ENCODE assay signal across 17 cellular contexts in genomic region chr9:29999645-30000044, GRCh38.
DNase-seq lines count a peak whose midpoint lies in the region; ATAC-seq, FAIRE-seq and TF ChIP-seq lines count a peak whose summit lies in the region.
"Had no signal": no experiment of that assay in that cellular context is flagged by ENCODE, and none has a peak within 500 bp of the region (broad histone marks: within the 10 kb centered on the region; RNA-seq: fewer than 3 reads in every experiment).

No MANE protein-coding gene starts in this region.

- H3K27me3 ChIP-seq in endodermal cell (ENCODE audit: control insufficient read depth, insufficient read depth, low read length, poor library complexity, severe bottlenecking), result no peaks in the 10 kb centered on the region
- H3K27me3 ChIP-seq in vagina, result no peaks in the 10 kb centered on the region
- H3K27me3 ChIP-seq: BLaER1 had no signal

- H3K27me3 Mint-ChIP-seq in endodermal cell (ENCODE audit: insufficient read depth), result no peaks in the 10 kb centered on the region
- H3K27me3 Mint-ChIP-seq in progenitor cell of endocrine pancreas, result no peaks in the 10 kb centered on the region
- H3K27me3 Mint-ChIP-seq in natural killer cell (ENCODE audit: low read depth in 2 of 2), result no peaks in the 10 kb centered on the region
- H3K27me3 Mint-ChIP-seq: CD4-positive, alpha-beta memory T cell had no signal

- intact Hi-C loops in left colon (cut with DNase I, micrococcal nuclease) (no loop called here), OCI-LY7 (cut with micrococcal nuclease; ENCODE audit: unreplicated experiment) (no loop called here), vagina (cut with DNase I) (no loop called here), natural killer cell (cut with micrococcal nuclease) (no loop called here)

- no peak overlapping the region for H2AFZ ChIP-seq in OCI-LY7 (ENCODE audit: low read length)

- H3K9me3 Mint-ChIP-seq in endodermal cell (peaks cover 36% of the 10 kb centered on the region), progenitor cell of endocrine pancreas (ENCODE audit: low read depth) (peaks cover 10% of the 10 kb centered on the region), natural killer cell (peaks cover 5 to 9% of the 10 kb centered on the region in 2 donors)

- H3K9me3 ChIP-seq in endodermal cell (ENCODE audit: control insufficient read depth, low read length), result no peaks in the 10 kb centered on the region
- no peaks in the 10 kb centered on the region for H3K9me3 ChIP-seq in OCI-LY7 (ENCODE audit: low read length)
- no peaks in the 10 kb centered on the region for H3K9me3 ChIP-seq in vagina
- H3K9me3 ChIP-seq: BLaER1, HAP-1 had no signal

- H3K4me3 ChIP-seq in endodermal cell (ENCODE audit: low read length) (peak overlapping the region; percentile 34), OCI-LY7 (ENCODE audit: low read depth, low read length, poor library complexity, severe bottlenecking) (no peak overlapping the region), vagina (no peak overlapping the region)
- H3K4me3 ChIP-seq: BLaER1, HAP-1 had no signal

- POLR2A ChIA-PET in OCI-LY7 (lab: Charles Lee), result no interaction called here

- H4K20me1 ChIP-seq in OCI-LY7 (ENCODE audit: insufficient read depth, low read length), result no peaks in the 10 kb centered on the region
- H4K20me1 ChIP-seq: BLaER1 had no signal

- H3K27ac Mint-ChIP-seq in endodermal cell (no peak overlapping the region), progenitor cell of endocrine pancreas (peak overlapping the region; percentile 9), natural killer cell (no peak overlapping the region)
- H3K27ac Mint-ChIP-seq: CD14-positive monocyte; CD4-positive, alpha-beta memory T cell had no signal

- no peak for TF ChIP-seq CTCF in endodermal cell (conservative IDR thresholded peaks at IDR 0.05)
- TF ChIP-seq CTCF in progenitor cell of endocrine pancreas (IDR thresholded peaks at IDR 0.05; ENCODE audit: unreplicated experiment), result no peak
- TF ChIP-seq CTCF in OCI-LY7 (conservative IDR thresholded peaks at IDR 0.05; ENCODE audit: low read length), result no peak
- TF ChIP-seq CTCF in vagina (IDR thresholded peaks at IDR 0.05), result no peak
- TF ChIP-seq CTCF in natural killer cell (IDR thresholded peaks at IDR 0.05), result no peak

- BruUV-seq in OCI-LY7 (replicated peaks; lab: Mats Ljungman, UMichigan), result no TSS peak

- CTCF ChIA-PET in OCI-LY7 (lab: Charles Lee; ENCODE audit: unreplicated experiment), result no interaction called here

- no peaks in the 10 kb centered on the region for H3K9me2 ChIP-seq in OCI-LY7 (ENCODE audit: insufficient read depth, low read length)

- ATAC-seq in left colon, result peak; percentile 100
- ATAC-seq in HG03571 (IDR thresholded peaks at IDR 0.05; ENCODE audit: unreplicated experiment), result no peak
- ATAC-seq in natural killer cell, result no peak

- DNase-seq in RCC 7860 (ENCODE audit: low spot score) (no peak), endodermal cell (no peak), left colon (peak; percentile 25 to 44), progenitor cell of endocrine pancreas (ENCODE audit: low spot score, unreplicated experiment) (no peak), OCI-LY7 (ENCODE audit: low spot score) (no peak), vagina (ENCODE audit: extremely low spot score in 2 of 2) (no peak), natural killer cell (no peak)
- DNase-seq: 8988T; Calu3; CD4-positive, alpha-beta memory T cell; DMS79 treated with DMSO at 0.1 percent for 48 hours; GF-D8 had no signal

- H3K79me2 ChIP-seq in OCI-LY7 (ENCODE audit: insufficient read depth, low read depth, low read length), result no peaks in the 10 kb centered on the region

- H3K4me3 Mint-ChIP-seq in endodermal cell, result no peak overlapping the region
- no peak overlapping the region for H3K4me3 Mint-ChIP-seq in progenitor cell of endocrine pancreas (ENCODE audit: low read depth)
- H3K4me3 Mint-ChIP-seq in natural killer cell, result no peak overlapping the region
- H3K4me3 Mint-ChIP-seq: CD14-positive monocyte; CD4-positive, alpha-beta memory T cell had no signal

- H3K27ac ChIP-seq in endodermal cell (ENCODE audit: low read depth, low read length), result no peak overlapping the region
- H3K27ac ChIP-seq in OCI-LY7 (ENCODE audit: low read depth, low read length, poor library complexity, severe bottlenecking), result no peak overlapping the region
- no peak overlapping the region for H3K27ac ChIP-seq in vagina
- H3K27ac ChIP-seq: BLaER1, HL-60 had no signal

- no peak overlapping the region for H3K9ac ChIP-seq in endodermal cell (ENCODE audit: extremely low read depth, low read length, poor library complexity, severe bottlenecking)
- H3K9ac ChIP-seq: BLaER1 had no signal

- H3K4me1 Mint-ChIP-seq in endodermal cell (peaks cover 6% of the 10 kb centered on the region), progenitor cell of endocrine pancreas (ENCODE audit: low read depth) (peaks cover 7% of the 10 kb centered on the region), natural killer cell (no peaks in the 10 kb centered on the region)
- H3K4me1 Mint-ChIP-seq: CD14-positive monocyte; CD4-positive, alpha-beta memory T cell had no signal

- no peak for TF ChIP-seq POLR2A in vagina (IDR thresholded peaks at IDR 0.05)

- no peaks in the 10 kb centered on the region for H3K36me3 ChIP-seq in endodermal cell (ENCODE audit: control insufficient read depth, insufficient read depth, low read length)
- no peaks in the 10 kb centered on the region for H3K36me3 ChIP-seq in OCI-LY7 (ENCODE audit: insufficient read depth, low read length)
- no peaks in the 10 kb centered on the region for H3K36me3 ChIP-seq in vagina
- H3K36me3 ChIP-seq: BLaER1, HAP-1 had no signal

- H3K36me3 Mint-ChIP-seq in endodermal cell (ENCODE audit: low read depth), result no peaks in the 10 kb centered on the region
- H3K36me3 Mint-ChIP-seq in progenitor cell of endocrine pancreas (ENCODE audit: insufficient read depth), result peaks cover 4% of the 10 kb centered on the region
- no peaks in the 10 kb centered on the region for H3K36me3 Mint-ChIP-seq in natural killer cell
- H3K36me3 Mint-ChIP-seq: CD14-positive monocyte; CD4-positive, alpha-beta memory T cell had no signal

- no peaks in the 10 kb centered on the region for H3K4me1 ChIP-seq in endodermal cell (ENCODE audit: control insufficient read depth, insufficient read depth, low read length)
- H3K4me1 ChIP-seq in OCI-LY7 (ENCODE audit: insufficient read depth, low read length, poor library complexity, severe bottlenecking), result no peaks in the 10 kb centered on the region
- no peaks in the 10 kb centered on the region for H3K4me1 ChIP-seq in vagina
- H3K4me1 ChIP-seq: BLaER1, HAP-1 had no signal

- no peak overlapping the region for H3K4me2 ChIP-seq in OCI-LY7 (ENCODE audit: low read length)
- H3K4me2 ChIP-seq: BLaER1 had no signal

- peak; percentile 12 for FAIRE-seq in RCC 7860 (lab: Jason Lieb, UNC)

Comparison
In these comparisons a context has a peak if more than half of its experiments do, and no peak if none do; other contexts are left out.
1. DNase-seq: peak in left colon (2 of 2); none in RCC 7860 (single experiment), endodermal cell (single experiment), progenitor cell of endocrine pancreas (single experiment), OCI-LY7 (single experiment), vagina (0 of 2) and natural killer cell (single experiment).